In genomic region chr17:67238976-67239375, GRCh38 we compare ENCODE assay signal across 17 cellular contexts. TPM values are rescaled to one million over a fixed set of nuclear protein-coding genes. Genes with fewer than 3 reads are reported as not detected.
DNase-seq lines count a peak whose midpoint lies in the region; TF ChIP-seq lines count a peak whose summit lies in the region.
"Had no signal": no experiment of that assay in that cellular context is flagged by ENCODE, and none has a peak within 500 bp of the region (broad histone marks: within the 10 kb centered on the region; RNA-seq: fewer than 3 reads in every experiment).

No MANE protein-coding gene starts in this region.

- H3K9me3 ChIP-seq in adipocyte (ENCODE audit: control insufficient read depth, low read length) (no peaks in the 10 kb centered on the region), subcutaneous abdominal adipose tissue (ENCODE audit: control insufficient read depth in 5 of 5, low read length in 5 of 5) (no peaks in the 10 kb centered on the region), colonic mucosa (no peaks in the 10 kb centered on the region)
- H3K9me3 ChIP-seq: gastroesophageal sphincter, HAP-1, uterus had no signal

- CTCF ChIA-PET in activated CD4-positive, alpha-beta memory T cell treated with anti-CD3 and anti-CD28 coated beads for 36 hours (lab: Charles Lee): interaction anchor here (1.5 kb wide), 1 partner anchor 17 kb away, joined by 7 read pairs; no protein-coding TSS in a partner anchor
- CTCF ChIA-PET in activated CD4-positive, alpha-beta memory T cell treated with anti-CD3 and anti-CD28 coated beads, Interleukin-2, amount 10 ng/mL, durations not matched to agents 7 days and 5 days (lab: Charles Lee): interaction anchor here (1.5 to 2.2 kb wide), 4 partner anchors 16 to 56 kb away, joined by 3 to 8 read pairs (median 8); no protein-coding TSS in a partner anchor

- peaks cover 47% of the 10 kb centered on the region for H3K4me1 ChIP-seq in adipocyte (ENCODE audit: control insufficient read depth, insufficient read depth, low read length)
- H3K4me1 ChIP-seq in subcutaneous abdominal adipose tissue (ENCODE audit: control insufficient read depth in 5 of 5, insufficient read depth in 5 of 5, low read length in 5 of 5): peaks cover 6 to 47% (median 41%) of the 10 kb centered on the region in 5 donors
- peaks cover 4% of the 10 kb centered on the region for H3K4me1 ChIP-seq in colonic mucosa

- no peaks in the 10 kb centered on the region for H3K9me3 Mint-ChIP-seq in activated CD4-positive, alpha-beta memory T cell treated with anti-CD3 and anti-CD28 coated beads for 36 hours
- no peaks in the 10 kb centered on the region for H3K9me3 Mint-ChIP-seq in activated CD4-positive, alpha-beta memory T cell treated with anti-CD3 and anti-CD28 coated beads, Interleukin-2, amount 10 ng/mL, durations not matched to agents 7 days and 5 days
- H3K9me3 Mint-ChIP-seq: WTC11 had no signal

- H3K27me3 ChIP-seq in adipocyte (replicated peaks; ENCODE audit: control insufficient read depth, insufficient read depth, low read length) (no peaks in the 10 kb centered on the region), subcutaneous abdominal adipose tissue (ENCODE audit: control insufficient read depth in 5 of 5, insufficient read depth in 4 of 5, low read length in 5 of 5) (no peaks in the 10 kb centered on the region), colonic mucosa (no peaks in the 10 kb centered on the region)
- H3K27me3 ChIP-seq: gastroesophageal sphincter, uterus had no signal

- intact Hi-C loops in activated CD4-positive, alpha-beta memory T cell treated with anti-CD3 and anti-CD28 coated beads for 36 hours (cut with micrococcal nuclease): no loop called here
- intact Hi-C loops in colonic mucosa (cut with DNase I): no loop called here

- no peaks in the 10 kb centered on the region for H3K27me3 Mint-ChIP-seq in activated CD4-positive, alpha-beta memory T cell treated with anti-CD3 and anti-CD28 coated beads for 36 hours
- H3K27me3 Mint-ChIP-seq in activated CD4-positive, alpha-beta memory T cell treated with anti-CD3 and anti-CD28 coated beads, Interleukin-2, amount 10 ng/mL, durations not matched to agents 7 days and 5 days: no peaks in the 10 kb centered on the region

- H3K4me3 ChIP-seq in adipocyte (ENCODE audit: low read length) (peak overlapping the region; percentile 30), subcutaneous abdominal adipose tissue (ENCODE audit: low read depth in 1 of 5, low read length in 5 of 5) (no peak overlapping the region), colonic mucosa (no peak overlapping the region)
- H3K4me3 ChIP-seq: gastroesophageal sphincter, HAP-1, uterus had no signal

- H3K4me1 Mint-ChIP-seq in activated CD4-positive, alpha-beta memory T cell treated with anti-CD3 and anti-CD28 coated beads for 36 hours (ENCODE audit: low read depth): peaks cover 56% of the 10 kb centered on the region
- peaks cover 58% of the 10 kb centered on the region for H3K4me1 Mint-ChIP-seq in activated CD4-positive, alpha-beta memory T cell treated with anti-CD3 and anti-CD28 coated beads, Interleukin-2, amount 10 ng/mL, durations not matched to agents 7 days and 5 days

- POLR2A ChIA-PET in activated CD4-positive, alpha-beta memory T cell treated with anti-CD3 and anti-CD28 coated beads for 36 hours (lab: Charles Lee): no interaction called here
- POLR2A ChIA-PET in activated CD4-positive, alpha-beta memory T cell treated with anti-CD3 and anti-CD28 coated beads, Interleukin-2, amount 10 ng/mL, durations not matched to agents 7 days and 5 days (lab: Charles Lee): interaction anchor here (0.5 to 1.4 kb wide), 2 partner anchors 9 to 379 kb away, joined by 3 read pairs; no protein-coding TSS in a partner anchor

- H3K36me3 Mint-ChIP-seq in activated CD4-positive, alpha-beta memory T cell treated with anti-CD3 and anti-CD28 coated beads for 36 hours: peaks cover 39% of the 10 kb centered on the region
- H3K36me3 Mint-ChIP-seq in activated CD4-positive, alpha-beta memory T cell treated with anti-CD3 and anti-CD28 coated beads, Interleukin-2, amount 10 ng/mL, durations not matched to agents 7 days and 5 days (ENCODE audit: low read depth): peaks cover 81% of the 10 kb centered on the region

- peak overlapping the region; percentile 72 for H3K27ac ChIP-seq in subcutaneous abdominal adipose tissue (ENCODE audit: low read depth, low read length)
- no peak overlapping the region for H3K27ac ChIP-seq in colonic mucosa
- H3K27ac ChIP-seq: gastroesophageal sphincter had no signal

- no peak for TF ChIP-seq CTCF in colonic mucosa (IDR thresholded peaks at IDR 0.05)

- DNase-seq in activated CD4-positive, alpha-beta memory T cell treated with anti-CD3 and anti-CD28 coated beads for 36 hours: no peak
- DNase-seq in activated CD4-positive, alpha-beta memory T cell treated with anti-CD3 and anti-CD28 coated beads, Interleukin-2, amount 10 ng/mL, durations not matched to agents 7 days and 5 days: no peak
- DNase-seq in adipocyte (ENCODE audit: low read depth): no peak
- peak; percentile 51 for DNase-seq in left kidney (ENCODE audit: low read depth, low spot score)
- DNase-seq in OCI-M2 (lab: John Stamatoyannopoulos, UW; ENCODE audit: unreplicated experiment): no peak
- DNase-seq in colonic mucosa: no peak
- DNase-seq in KG1 (lab: John Stamatoyannopoulos, UW): no peak
- DNase-seq: activated effector memory CD4-positive, alpha-beta T cell treated with anti-CD3 and anti-CD28 coated beads, Interleukin-2, amount 50 U/mL, for 16 hours; aorta; C1 segment of cervical spinal cord; NCI-H1417 treated with DMSO at 0.1 percent for 48 hours; stimulated activated naive CD8-positive, alpha-beta T cell treated with anti-CD3 and anti-CD28 coated beads, Interleukin-15, Interleukin-2, amounts not matched to agents 100 U/mL and 50 U/mL, for 24 hours; uterus had no signal

- H3K9ac ChIP-seq in adipocyte (ENCODE audit: low read length) (no peak overlapping the region), subcutaneous abdominal adipose tissue (ENCODE audit: low read length in 5 of 5) (peak overlapping the region in 1 of 5 donors; percentile 25), colonic mucosa (ENCODE audit: low read depth in 2 of 2, low read length in 2 of 2) (no peak overlapping the region)

- peak overlapping the region; percentile 20 for H3K27ac Mint-ChIP-seq in activated CD4-positive, alpha-beta memory T cell treated with anti-CD3 and anti-CD28 coated beads for 36 hours
- no peak overlapping the region for H3K27ac Mint-ChIP-seq in activated CD4-positive, alpha-beta memory T cell treated with anti-CD3 and anti-CD28 coated beads, Interleukin-2, amount 10 ng/mL, durations not matched to agents 7 days and 5 days
- H3K27ac Mint-ChIP-seq: WTC11 had no signal

- H3K36me3 ChIP-seq in adipocyte (ENCODE audit: control insufficient read depth, insufficient read depth, low read length, severe bottlenecking) (peaks cover 57% of the 10 kb centered on the region), subcutaneous abdominal adipose tissue (ENCODE audit: control insufficient read depth in 5 of 5, insufficient read depth in 5 of 5, low read length in 5 of 5) (peaks cover 18 to 43% (median 21%) of the 10 kb centered on the region in 5 donors), colonic mucosa (peaks cover 12% of the 10 kb centered on the region)
- H3K36me3 ChIP-seq: uterus had no signal

- H3K4me3 Mint-ChIP-seq in activated CD4-positive, alpha-beta memory T cell treated with anti-CD3 and anti-CD28 coated beads for 36 hours: no peak overlapping the region
- no peak overlapping the region for H3K4me3 Mint-ChIP-seq in activated CD4-positive, alpha-beta memory T cell treated with anti-CD3 and anti-CD28 coated beads, Interleukin-2, amount 10 ng/mL, durations not matched to agents 7 days and 5 days
- H3K4me3 Mint-ChIP-seq: WTC11 had no signal

RNA-seq across cellular contexts. Expression of gene HELZ, which starts 6.0 kb away (rescaled TPM):
- 10 to 100 TPM; 52.0 to 53.1 TPM for total RNA-seq in activated CD4-positive, alpha-beta memory T cell treated with anti-CD3 and anti-CD28 coated beads for 36 hours
- 100 to 1,000 TPM in 1 of 2 experiments, 10 to 100 TPM in 1; 98.2 to 109 TPM for total RNA-seq in activated CD4-positive, alpha-beta memory T cell treated with anti-CD3 and anti-CD28 coated beads, Interleukin-2, amount 10 ng/mL, durations not matched to agents 7 days and 5 days
- 10 to 100 TPM; 38.6 to 55.9 TPM for total RNA-seq in colonic mucosa
